In the genomic region with DNA sequence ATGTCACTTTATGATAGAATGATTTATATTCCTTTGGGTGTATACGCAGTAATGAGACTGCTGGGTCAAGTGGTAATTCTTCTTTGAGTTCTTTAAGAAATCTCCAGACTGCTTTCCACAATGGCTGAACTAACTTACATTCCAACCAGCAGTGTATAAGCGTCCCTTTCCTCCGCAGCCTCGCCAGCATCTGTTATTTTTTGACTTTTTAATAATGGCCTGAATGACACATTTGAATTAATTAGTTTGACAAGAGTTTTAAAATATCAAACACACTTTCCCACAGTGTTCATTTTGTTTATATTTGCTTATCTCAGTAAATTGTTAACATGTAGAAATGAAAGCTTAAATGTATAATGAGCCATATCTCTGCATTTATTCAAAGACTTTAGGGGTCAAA, we compare ENCODE assay signal across 14 cellular contexts.
"Had no signal": no experiment of that assay in that cellular context is flagged by ENCODE, and none has a peak within 500 bp of the region (broad histone marks: within the 10 kb centered on the region; RNA-seq: fewer than 3 reads in every experiment).

No MANE protein-coding gene starts in this region.

- H2AFZ ChIP-seq: parathyroid adenoma had no signal

- H3K79me2 ChIP-seq: parathyroid adenoma had no signal

- H3K27me3 Mint-ChIP-seq: activated B cell treated with CpG ODN at 0.5 μM for 24 hours; stimulated activated naive B cell treated with anti-CD40 and anti-IgM and Interleukin-4, amounts not matched to agents 10 μg/mL and 1 μg/mL and 100 μg/mL, for 72 hours had no signal

- H3K27ac ChIP-seq: breast epithelium, parathyroid adenoma had no signal

- H3K9ac ChIP-seq: parathyroid adenoma had no signal

- H3K9me3 ChIP-seq: breast epithelium, transverse colon had no signal

- H3K4me3 ChIP-seq: breast epithelium, transverse colon had no signal

- H3K4me1 Mint-ChIP-seq: activated naive CD4-positive, alpha-beta T cell treated with anti-CD3 and anti-CD28 coated beads, Interleukin-2, amount 50 U/mL, for 24 hours; naive B cell had no signal

- H3K36me3 ChIP-seq: breast epithelium, transverse colon had no signal

- H3K4me3 Mint-ChIP-seq: activated B cell treated with CpG ODN at 0.5 μM for 24 hours; activated CD8-positive, alpha-beta T cell treated with anti-CD3 and anti-CD28 coated beads for 36 hours; activated naive CD4-positive, alpha-beta T cell treated with anti-CD3 and anti-CD28 coated beads, Interleukin-2, amount 50 U/mL, for 24 hours; activated T-cell treated with anti-CD3 and anti-CD28 coated beads, Interleukin-2, amount 50 U/mL, for 4 hours; naive B cell; stimulated activated naive B cell treated with anti-CD40 and anti-IgM and Interleukin-4, amounts not matched to agents 10 μg/mL and 1 μg/mL and 100 μg/mL, for 72 hours had no signal

- DNase-seq: activated B cell treated with CpG ODN at 0.5 μM for 24 hours; activated CD4-positive, alpha-beta T cell treated with anti-CD3 and anti-CD28 coated beads for 48 hours; activated CD8-positive, alpha-beta T cell treated with anti-CD3 and anti-CD28 coated beads for 36 hours; activated effector memory CD4-positive, alpha-beta T cell treated with anti-CD3 and anti-CD28 coated beads, Interleukin-2, amount 50 U/mL, for 16 hours; activated T-cell treated with anti-CD3 and anti-CD28 coated beads, Interleukin-2, amount 50 U/mL, for 4 hours; cerebellar nuclear complex; naive B cell; stimulated activated CD4-positive, alpha-beta T cell treated with anti-CD3 and anti-CD28 coated beads, Interleukin-2, amount 100 ng/mL, for 48 hours; stimulated activated naive B cell treated with anti-CD40 and anti-IgM and Interleukin-4, amounts not matched to agents 10 μg/mL and 1 μg/mL and 100 μg/mL, for 72 hours; T-helper 2 cell; transverse colon had no signal

- H3K27ac Mint-ChIP-seq: activated B cell treated with CpG ODN at 0.5 μM for 24 hours; activated CD8-positive, alpha-beta T cell treated with anti-CD3 and anti-CD28 coated beads for 36 hours; activated naive CD4-positive, alpha-beta T cell treated with anti-CD3 and anti-CD28 coated beads, Interleukin-2, amount 50 U/mL, for 24 hours; naive B cell; stimulated activated naive B cell treated with anti-CD40 and anti-IgM and Interleukin-4, amounts not matched to agents 10 μg/mL and 1 μg/mL and 100 μg/mL, for 72 hours had no signal

- H3K27me3 ChIP-seq: breast epithelium, transverse colon had no signal

- H3K36me3 Mint-ChIP-seq: activated naive CD4-positive, alpha-beta T cell treated with anti-CD3 and anti-CD28 coated beads, Interleukin-2, amount 50 U/mL, for 24 hours; naive B cell; stimulated activated naive B cell treated with anti-CD40 and anti-IgM and Interleukin-4, amounts not matched to agents 10 μg/mL and 1 μg/mL and 100 μg/mL, for 72 hours had no signal

- H3K4me1 ChIP-seq: breast epithelium, parathyroid adenoma, transverse colon had no signal

- H3K9me3 Mint-ChIP-seq: activated B cell treated with CpG ODN at 0.5 μM for 24 hours; activated CD8-positive, alpha-beta T cell treated with anti-CD3 and anti-CD28 coated beads for 36 hours; activated naive CD4-positive, alpha-beta T cell treated with anti-CD3 and anti-CD28 coated beads, Interleukin-2, amount 50 U/mL, for 24 hours; activated T-cell treated with anti-CD3 and anti-CD28 coated beads, Interleukin-2, amount 50 U/mL, for 4 hours; naive B cell; stimulated activated naive B cell treated with anti-CD40 and anti-IgM and Interleukin-4, amounts not matched to agents 10 μg/mL and 1 μg/mL and 100 μg/mL, for 72 hours had no signal

- ATAC-seq: activated CD8-positive, alpha-beta T cell treated with anti-CD3 and anti-CD28 coated beads for 36 hours; activated T-cell treated with anti-CD3 and anti-CD28 coated beads, Interleukin-2, amount 50 U/mL, for 4 hours; stimulated activated naive B cell treated with anti-CD40 and anti-IgM and Interleukin-4, amounts not matched to agents 10 μg/mL and 1 μg/mL and 100 μg/mL, for 72 hours had no signal
